Comparison of ENCODE assay signal across 20 cellular contexts in genomic region chr1:70426154-70427131, GRCh38. TPM values are rescaled to one million over a fixed set of nuclear protein-coding genes. Genes with fewer than 3 reads are reported as not detected.
DNase-seq lines count a peak whose midpoint lies in the region; ATAC-seq and TF ChIP-seq lines count a peak whose summit lies in the region.
"Had no signal": no experiment of that assay in that cellular context is flagged by ENCODE, and none has a peak within 500 bp of the region (broad histone marks: within the 10 kb centered on the region; RNA-seq: fewer than 3 reads in every experiment).

No MANE protein-coding gene starts in this region.

- ATAC-seq in PC-3: peak; percentile 52
- no peak for ATAC-seq in GM21360 (IDR thresholded peaks at IDR 0.05; ENCODE audit: unreplicated experiment)
- ATAC-seq in gastroesophageal sphincter: no peak
- ATAC-seq: natural killer cell had no signal

- peak; percentile 63 for DNase-seq in DMS 273 (lab: John Stamatoyannopoulos, UW; ENCODE audit: unreplicated experiment)
- peak; percentile 19 for DNase-seq in DMS153 treated with DMSO at 0.1 percent for 48 hours (lab: John Stamatoyannopoulos, UW; ENCODE audit: unreplicated experiment)
- DNase-seq in PC-3: peak; percentile 75
- no peak for DNase-seq in endothelial cell (ENCODE audit: low spot score)
- no peak for DNase-seq in NCI-H526 (lab: John Stamatoyannopoulos, UW)
- DNase-seq: activated CD4-positive, alpha-beta memory T cell treated with anti-CD3 and anti-CD28 coated beads for 36 hours; activated naive CD8-positive, alpha-beta T cell treated with anti-CD3 and anti-CD28 coated beads for 36 hours; activated T-cell treated with anti-CD3 and anti-CD28 coated beads, Interleukin-2, amount 50 U/mL, for 48 hours; AML-193; Calu3; natural killer cell; NCI-H1436 treated with DMSO at 0.1 percent for 48 hours; NCI-H345; posterior cingulate gyrus; WERI-Rb-1 had no signal

- H2AFZ ChIP-seq in PC-3 (ENCODE audit: low read length): 0 out of 2 replicates have a peak overlapping the region, but pooled peaks have one; percentile 1

- no peak for TF ChIP-seq EP300 in gastroesophageal sphincter (IDR thresholded peaks at IDR 0.05)

- peaks cover 4% of the 10 kb centered on the region for H3F3A ChIP-seq in PC-3 (ENCODE audit: low read length, unreplicated experiment)

- BruUV-seq in PC-3 (replicated peaks; lab: Mats Ljungman, UMichigan): no TSS peak

- CTCF ChIA-PET in PC-3 (lab: Charles Lee): no interaction called here

- peak overlapping the region; percentile 95 for H3K27ac Mint-ChIP-seq in endothelial cell (ENCODE audit: unreplicated experiment)
- H3K27ac Mint-ChIP-seq: activated CD4-positive, alpha-beta memory T cell treated with anti-CD3 and anti-CD28 coated beads for 36 hours; activated naive CD8-positive, alpha-beta T cell treated with anti-CD3 and anti-CD28 coated beads for 36 hours; dendritic cell treated with granulocyte-macrophage colony-stimulating factor and Interleukin-4, amounts not matched to agents 40 ng/mL and 50 ng/mL, for 4 days; natural killer cell; stimulated activated naive CD8-positive, alpha-beta T cell treated with anti-CD3 and anti-CD28 coated beads, Interleukin-15, Interleukin-2, amounts not matched to agents 100 ng/mL and 50 ng/mL, for 24 hours; type B pancreatic cell had no signal

- intact Hi-C loops in PC-3 (cut with micrococcal nuclease): no loop called here

- peak overlapping the region; percentile 3 for H3K4me2 ChIP-seq in PC-3 (ENCODE audit: low read length)

- no peaks in the 10 kb centered on the region for H3K9me3 Mint-ChIP-seq in endothelial cell (ENCODE audit: unreplicated experiment)
- H3K9me3 Mint-ChIP-seq: activated CD4-positive, alpha-beta memory T cell treated with anti-CD3 and anti-CD28 coated beads for 36 hours; activated naive CD8-positive, alpha-beta T cell treated with anti-CD3 and anti-CD28 coated beads for 36 hours; dendritic cell treated with granulocyte-macrophage colony-stimulating factor and Interleukin-4, amounts not matched to agents 40 ng/mL and 50 ng/mL, for 4 days; natural killer cell; stimulated activated naive CD8-positive, alpha-beta T cell treated with anti-CD3 and anti-CD28 coated beads, Interleukin-15, Interleukin-2, amounts not matched to agents 100 ng/mL and 50 ng/mL, for 24 hours; type B pancreatic cell had no signal

- no peaks in the 10 kb centered on the region for H3K9me2 ChIP-seq in PC-3 (replicated peaks; ENCODE audit: low read length)

- peaks cover 12% of the 10 kb centered on the region for H3K36me3 ChIP-seq in PC-3 (ENCODE audit: low read depth, low read length)
- H3K36me3 ChIP-seq in gastroesophageal sphincter: peaks cover 0 to 92% of the 10 kb centered on the region in 2 donors

- no peaks in the 10 kb centered on the region for H3K79me2 ChIP-seq in PC-3 (ENCODE audit: low read length)

- H4K20me1 ChIP-seq in PC-3 (ENCODE audit: low read length): no peaks in the 10 kb centered on the region

- TF ChIP-seq CTCF in PC-3 (conservative IDR thresholded peaks at IDR 0.05; ENCODE audit: low read depth, low read length): no peak
- TF ChIP-seq CTCF in endothelial cell (IDR thresholded peaks at IDR 0.05; ENCODE audit: unreplicated experiment): no peak
- no peak for TF ChIP-seq CTCF in gastroesophageal sphincter (IDR thresholded peaks at IDR 0.05)

- peaks cover 4% of the 10 kb centered on the region for H3K27me3 Mint-ChIP-seq in endothelial cell (ENCODE audit: unreplicated experiment)
- H3K27me3 Mint-ChIP-seq: activated CD4-positive, alpha-beta memory T cell treated with anti-CD3 and anti-CD28 coated beads for 36 hours; activated naive CD8-positive, alpha-beta T cell treated with anti-CD3 and anti-CD28 coated beads for 36 hours; dendritic cell treated with granulocyte-macrophage colony-stimulating factor and Interleukin-4, amounts not matched to agents 40 ng/mL and 50 ng/mL, for 4 days; stimulated activated naive CD8-positive, alpha-beta T cell treated with anti-CD3 and anti-CD28 coated beads, Interleukin-15, Interleukin-2, amounts not matched to agents 100 ng/mL and 50 ng/mL, for 24 hours; type B pancreatic cell had no signal

- peaks cover 35% of the 10 kb centered on the region for H3K4me1 Mint-ChIP-seq in endothelial cell (ENCODE audit: unreplicated experiment)
- H3K4me1 Mint-ChIP-seq: natural killer cell had no signal

- H3K9me3 ChIP-seq in PC-3 (ENCODE audit: low read length) (no peaks in the 10 kb centered on the region), gastroesophageal sphincter (no peaks in the 10 kb centered on the region)

- peak overlapping the region; percentile 3 for H3K4me3 Mint-ChIP-seq in endothelial cell (ENCODE audit: unreplicated experiment)
- H3K4me3 Mint-ChIP-seq: activated CD4-positive, alpha-beta memory T cell treated with anti-CD3 and anti-CD28 coated beads for 36 hours; activated naive CD8-positive, alpha-beta T cell treated with anti-CD3 and anti-CD28 coated beads for 36 hours; dendritic cell treated with granulocyte-macrophage colony-stimulating factor and Interleukin-4, amounts not matched to agents 40 ng/mL and 50 ng/mL, for 4 days; natural killer cell; stimulated activated naive CD8-positive, alpha-beta T cell treated with anti-CD3 and anti-CD28 coated beads, Interleukin-15, Interleukin-2, amounts not matched to agents 100 ng/mL and 50 ng/mL, for 24 hours; type B pancreatic cell had no signal

- H3K36me3 Mint-ChIP-seq in endothelial cell (ENCODE audit: low read depth, unreplicated experiment): peaks cover 14% of the 10 kb centered on the region
- H3K36me3 Mint-ChIP-seq: natural killer cell had no signal

- TF ChIP-seq POLR2A in gastroesophageal sphincter (IDR thresholded peaks at IDR 0.05): no peak

- H3K9ac ChIP-seq in PC-3 (ENCODE audit: low read length): no peak overlapping the region

- H3K4me1 ChIP-seq in PC-3 (ENCODE audit: insufficient read depth, low read length): peaks cover 40% of the 10 kb centered on the region
- H3K4me1 ChIP-seq in gastroesophageal sphincter: no peaks in the 10 kb centered on the region

- POLR2A ChIA-PET in PC-3 (lab: Charles Lee; ENCODE audit: unreplicated experiment): interaction anchor here (0.8 kb wide), 1 partner anchor 16 kb away, joined by 5 read pairs; the partner anchor contains the start of gene CTH

- no peak overlapping the region for H3K4me3 ChIP-seq in PC-3 (ENCODE audit: low read length)
- no peak overlapping the region for H3K4me3 ChIP-seq in gastroesophageal sphincter

- H3K27ac ChIP-seq in PC-3 (ENCODE audit: low read length) (peak overlapping the region; percentile 67), gastroesophageal sphincter (no peak overlapping the region)
- H3K27ac ChIP-seq: WERI-Rb-1 had no signal

- WGBS in gastroesophageal sphincter (ENCODE audit: low coverage in 1 of 2), 2 donors: 67 to 82% methylated on average over 7 of the region's 7 CpGs

- H3K27me3 ChIP-seq in PC-3 (ENCODE audit: low read length): no peaks in the 10 kb centered on the region
- no peaks in the 10 kb centered on the region for H3K27me3 ChIP-seq in gastroesophageal sphincter

RNA-seq across cellular contexts. Expression of gene CTH, which starts 15.4 kb away (rescaled TPM):
- total RNA-seq in PC-3 (2014; rRNA removed): 8.5 and 13.2 TPM in 2 replicates
- total RNA-seq in endothelial cell (ENCODE audit: unreplicated experiment): 20.2 TPM
- 1 to 10 TPM; 1.0 to 4.4 (median 3.0) TPM for total RNA-seq in gastroesophageal sphincter

Comparison
In these comparisons a context has a peak if more than half of its experiments do, and no peak if none do; other contexts are left out.
1. DNase-seq: peak in DMS 273 (single experiment), DMS153 treated with DMSO at 0.1 percent for 48 hours (single experiment) and PC-3 (single experiment); none in endothelial cell (single experiment) and NCI-H526 (0 of 2).